Comparison of ENCODE assay signal across 8 cellular contexts in the genomic region with DNA sequence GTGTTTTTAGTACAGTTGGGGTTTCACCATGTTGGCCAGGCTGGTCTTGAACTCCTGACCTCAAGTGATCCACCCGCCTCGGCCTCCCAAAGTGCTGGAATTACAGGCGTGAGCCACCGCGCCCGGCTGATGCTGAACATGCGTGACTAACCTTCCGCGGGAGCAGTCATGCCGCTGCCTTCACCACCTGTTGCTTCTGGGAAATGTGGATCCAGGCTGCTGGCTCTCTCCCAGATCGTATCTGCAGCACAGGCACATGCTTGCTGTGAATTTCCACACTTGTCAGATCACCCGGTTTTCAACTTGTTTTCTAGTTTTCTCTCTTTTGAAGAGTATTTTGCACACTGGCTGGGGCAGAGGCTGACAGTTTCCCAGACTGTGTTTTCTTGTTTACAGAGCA.
A peak's percentile ranks its signal among the peaks of the same experiment; 100 is the strongest.
DNase-seq lines count a peak whose midpoint lies in the region; ATAC-seq, FAIRE-seq and TF ChIP-seq lines count a peak whose summit lies in the region.
"Not testable (repeated sequence)": the region's sequence is repeated elsewhere in the genome, so short reads cannot be mapped to it uniquely, and the experiment has no call there.

No MANE protein-coding gene starts in this region.

- peak overlapping the region; percentile 79 for H3K4me2 ChIP-seq in GM23248 (ENCODE audit: unreplicated experiment)

- not testable (repeated sequence) for H3K9me3 Mint-ChIP-seq in brain; nephron; stimulated activated effector memory CD8-positive, alpha-beta T cell treated with anti-CD3 and anti-CD28 coated beads, Interleukin-12 subunit alpha, Interleukin-12 subunit beta, amount 100 ng/mL, for 72 hours

- not testable (repeated sequence) for H3K9ac ChIP-seq in GM23248; kidney (ENCODE audit: low read length in 2 of 2)

- not testable (repeated sequence) for FAIRE-seq in kidney (lab: Jason Lieb, UNC)

- in situ Hi-C loops in GM23248 (cut with MboI), result not testable (repeated sequence)

- not testable (repeated sequence) for H3K27ac ChIP-seq in GM23248
- peak overlapping the region in 1 of 2 donors; percentile 54 for H3K27ac ChIP-seq in kidney (ENCODE audit: low read depth in 2 of 2, low read length in 2 of 2)

- 61 to 67% methylated on average over 12 of the region's 12 CpGs for WGBS in GM23248 (ENCODE audit: low coverage in 1 of 2, low lambda C conversion rate in 2 of 2, missing lambda C conversion rate in 2 of 2), 2 experiments

- not testable (repeated sequence) for H3K9me3 ChIP-seq in BE2C; GM23248 (ENCODE audit: low read depth); kidney (ENCODE audit: control insufficient read depth in 1 of 2, low read length in 2 of 2)

- H3F3A ChIP-seq in GM23248 (ENCODE audit: insufficient read depth), result not testable (repeated sequence)

- DNase-seq in BE2C, result peak; percentile 40
- DNase-seq in GM23248, result peak; percentile 50
- peak; percentile 8 for DNase-seq in NCI-H748 (lab: John Stamatoyannopoulos, UW; ENCODE audit: unreplicated experiment)
- peak; percentile 69 for DNase-seq in epithelial cell of proximal tubule (ENCODE audit: low read depth)
- peak; percentile 83 for DNase-seq in kidney
- DNase-seq in stimulated activated effector memory CD8-positive, alpha-beta T cell treated with anti-CD3 and anti-CD28 coated beads, Interleukin-12 subunit alpha, Interleukin-12 subunit beta, amount 100 ng/mL, for 72 hours (ENCODE audit: low spot score in 2 of 2), result not testable (repeated sequence)

- not testable (repeated sequence) for H3K4me3 ChIP-seq in BE2C (ENCODE audit: low read depth, low read length); epithelial cell of proximal tubule (ENCODE audit: low read depth, low read length)
- H3K4me3 ChIP-seq in GM23248 (peak overlapping the region; percentile 67; the same call in 1 of the 2 replicates), kidney (ENCODE audit: low read length in 2 of 2) (peak overlapping the region in 1 of 2 donors; percentile 45)

- H3K27me3 Mint-ChIP-seq in brain; nephron (ENCODE audit: low read depth): not testable (repeated sequence)

- not testable (repeated sequence) for H3K27me3 ChIP-seq in BE2C; GM23248 (replicated peaks; ENCODE audit: insufficient read depth)

- H3K27ac Mint-ChIP-seq in brain (peak overlapping the region in 3 of 5 experiments; percentile 22 to 30 (median 24)), nephron (peak overlapping the region; percentile 61 to 78 (median 65))
- H3K27ac Mint-ChIP-seq in stimulated activated effector memory CD8-positive, alpha-beta T cell treated with anti-CD3 and anti-CD28 coated beads, Interleukin-12 subunit alpha, Interleukin-12 subunit beta, amount 100 ng/mL, for 72 hours, result peak overlapping the region; percentile 96

- H4K20me1 ChIP-seq in GM23248 (ENCODE audit: insufficient read depth), result not testable (repeated sequence)

- H3K9me2 ChIP-seq in GM23248 (ENCODE audit: insufficient read depth), result not testable (repeated sequence)

- not testable (repeated sequence) for H3K4me1 ChIP-seq in BE2C
- H3K4me1 ChIP-seq in GM23248 (ENCODE audit: insufficient read depth) (peaks cover 21% of the 10 kb centered on the region), kidney (ENCODE audit: control insufficient read depth in 1 of 2, insufficient read depth in 1 of 2, low read depth in 1 of 2, low read length in 2 of 2) (peaks cover 8 to 27% of the 10 kb centered on the region in 2 donors)

- intact Hi-C loops in kidney (cut with DNase I), result not testable (repeated sequence)

- not testable (repeated sequence) for TF ChIP-seq CTCF in BE2C (IDR thresholded peaks at IDR 0.05; ENCODE audit: low read depth, low read length); brain (conservative IDR thresholded peaks at IDR 0.05); epithelial cell of proximal tubule (conservative IDR thresholded peaks at IDR 0.05; ENCODE audit: low read depth, low read length); kidney (IDR thresholded peaks at IDR 0.05; ENCODE audit: borderline replicate concordance, extremely low read depth, insufficient read depth); nephron (IDR thresholded peaks at IDR 0.05; ENCODE audit: unreplicated experiment in 3 of 3)

- not testable (repeated sequence) for H3K36me3 ChIP-seq in BE2C; GM23248 (ENCODE audit: low read depth); kidney (ENCODE audit: control insufficient read depth in 1 of 2, insufficient read depth in 2 of 2, low read length in 2 of 2)

- not testable (repeated sequence) for H3K79me2 ChIP-seq in GM23248 (ENCODE audit: insufficient read depth)

- H3K36me3 Mint-ChIP-seq in brain; nephron (ENCODE audit: low read depth); stimulated activated effector memory CD8-positive, alpha-beta T cell treated with anti-CD3 and anti-CD28 coated beads, Interleukin-12 subunit alpha, Interleukin-12 subunit beta, amount 100 ng/mL, for 72 hours: not testable (repeated sequence)

- peak overlapping the region in 2 of 5 experiments; percentile 34 to 52 for H3K4me3 Mint-ChIP-seq in brain
- not testable (repeated sequence) for H3K4me3 Mint-ChIP-seq in nephron
- H3K4me3 Mint-ChIP-seq in stimulated activated effector memory CD8-positive, alpha-beta T cell treated with anti-CD3 and anti-CD28 coated beads, Interleukin-12 subunit alpha, Interleukin-12 subunit beta, amount 100 ng/mL, for 72 hours, result peak overlapping the region; percentile 71

- H3K4me1 Mint-ChIP-seq in brain (peaks cover 42% of the 10 kb centered on the region), nephron (peaks cover 41% of the 10 kb centered on the region)
- H3K4me1 Mint-ChIP-seq in stimulated activated effector memory CD8-positive, alpha-beta T cell treated with anti-CD3 and anti-CD28 coated beads, Interleukin-12 subunit alpha, Interleukin-12 subunit beta, amount 100 ng/mL, for 72 hours, result peaks cover 43% of the 10 kb centered on the region

- not testable (repeated sequence) for ATAC-seq in stimulated activated effector memory CD8-positive, alpha-beta T cell treated with anti-CD3 and anti-CD28 coated beads, Interleukin-12 subunit alpha, Interleukin-12 subunit beta, amount 100 ng/mL, for 72 hours

- H2AFZ ChIP-seq in GM23248, result peak overlapping the region; percentile 34; the same call in 1 of the 2 replicates

Comparison
In these comparisons a context has a peak if more than half of its experiments do, and no peak if none do; other contexts are left out.
1. H3K27ac Mint-ChIP-seq: peak in every context shown above with its lines; median percentile 96 in stimulated activated effector memory CD8-positive, alpha-beta T cell treated with anti-CD3 and anti-CD28 coated beads, Interleukin-12 subunit alpha, Interleukin-12 subunit beta, amount 100 ng/mL, for 72 hours; 65 in nephron; 24 in brain.